9 cellular contexts compared by ENCODE assay signal in the genomic region with DNA sequence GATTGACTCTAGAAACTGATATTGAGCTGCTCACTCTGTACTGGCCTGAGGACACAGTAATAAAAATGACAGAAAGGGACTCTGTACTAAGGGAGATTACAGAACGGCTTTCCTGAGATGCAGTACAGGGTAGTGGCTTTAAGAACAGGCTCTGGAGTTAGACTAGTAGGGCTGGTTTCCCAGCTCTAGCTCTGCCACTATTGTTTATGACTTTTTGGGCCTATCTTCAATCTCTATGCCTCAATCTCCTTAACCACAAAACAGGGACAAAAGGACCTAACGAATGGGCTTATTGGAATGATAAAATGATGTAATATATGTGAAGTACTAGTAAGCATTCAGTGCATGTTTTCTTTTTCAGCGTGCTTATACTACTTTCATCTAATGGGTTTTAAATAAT. TPM values are rescaled to one million over a fixed set of nuclear protein-coding genes. Genes with fewer than 3 reads are reported as not detected.
DNase-seq lines count a peak whose midpoint lies in the region; TF ChIP-seq lines count a peak whose summit lies in the region.
"Had no signal": no experiment of that assay in that cellular context is flagged by ENCODE, and none has a peak within 500 bp of the region (broad histone marks: within the 10 kb centered on the region; RNA-seq: fewer than 3 reads in every experiment).

No MANE protein-coding gene starts in this region.

- no peak for TF ChIP-seq POLR2A in prostate gland (IDR thresholded peaks at IDR 0.05)

- H3K27me3 Mint-ChIP-seq in T-helper 2 cell treated with Interferon-gamma antibody and Interleukin-4, amounts not matched to agents 5 μg/mL and 100 μg/mL, for 36 hours (ENCODE audit: low read depth) = peaks cover 19% of the 10 kb centered on the region

- H4K12ac ChIP-seq in trophoblast cell (ENCODE audit: low read depth, low read length) = no peak overlapping the region

- in situ Hi-C loops in astrocyte of the spinal cord (cut with HindIII; ENCODE audit: low sequenced_read_pairs) = no loop called here

- H3K79me2 ChIP-seq in trophoblast cell (ENCODE audit: control insufficient read depth, insufficient read depth, low read length, poor library complexity) = peaks cover 7% of the 10 kb centered on the region

- no peak overlapping the region for H2AK5ac ChIP-seq in trophoblast cell (ENCODE audit: low read length)

- no peak overlapping the region for H4K91ac ChIP-seq in trophoblast cell (ENCODE audit: low read depth, low read length)

- no CpG with 5 or more reads among the region's 3 CpGs for WGBS in trophoblast cell (ENCODE audit: extremely low coverage, insufficient coverage, insufficient read length)
- 52% methylated on average over 3 of the region's 3 CpGs for WGBS in prostate gland

- H2AFZ ChIP-seq in trophoblast cell (ENCODE audit: insufficient read depth, low read length, poor library complexity) = no peak overlapping the region

- H3K36me3 ChIP-seq in MG63 (peaks cover 44% of the 10 kb centered on the region), trophoblast cell (ENCODE audit: control insufficient read depth in 1 of 2, insufficient read depth in 2 of 2, low read length in 2 of 2) (peaks cover 0 to 4% of the 10 kb centered on the region in 2 experiments), prostate gland (no peaks in the 10 kb centered on the region)

- H3K14ac ChIP-seq in trophoblast cell (ENCODE audit: low read length) = no peak overlapping the region

- peak overlapping the region; percentile 96 for H3K4me3 Mint-ChIP-seq in T-helper 2 cell treated with Interferon-gamma antibody and Interleukin-4, amounts not matched to agents 5 μg/mL and 100 μg/mL, for 36 hours

- no peak overlapping the region for H2BK5ac ChIP-seq in trophoblast cell (ENCODE audit: low read depth, low read length, poor library complexity)

- intact Hi-C loops in prostate gland (cut with DNase I) = no loop called here

- H3K4me1 Mint-ChIP-seq in T-helper 2 cell treated with Interferon-gamma antibody and Interleukin-4, amounts not matched to agents 5 μg/mL and 100 μg/mL, for 36 hours (ENCODE audit: low read depth) = peaks cover 39% of the 10 kb centered on the region

- H3K79me1 ChIP-seq in trophoblast cell (ENCODE audit: low read length) = peaks cover 8% of the 10 kb centered on the region

- no peak overlapping the region for H2BK12ac ChIP-seq in trophoblast cell (ENCODE audit: low read length)

- H3K27me3 ChIP-seq in MG63 = no peaks in the 10 kb centered on the region
- no peaks in the 10 kb centered on the region for H3K27me3 ChIP-seq in trophoblast cell (ENCODE audit: insufficient read depth, low read length)
- H3K27me3 ChIP-seq in prostate gland (replicated peaks; ENCODE audit: insufficient read depth) = no peaks in the 10 kb centered on the region

- H3K27ac ChIP-seq in trophoblast cell (ENCODE audit: low read depth, low read length) (no peak overlapping the region), prostate gland (no peak overlapping the region)

- no peak for DNase-seq in T-helper 2 cell treated with Interferon-gamma antibody and Interleukin-4, amounts not matched to agents 5 μg/mL and 100 μg/mL, for 36 hours (ENCODE audit: low spot score)
- no peak for DNase-seq in T-helper 2 cell
- DNase-seq in MG63 = no peak
- DNase-seq in astrocyte of the spinal cord (ENCODE audit: low read depth, low spot score) = no peak
- no peak for DNase-seq in trophoblast cell
- no peak for DNase-seq in UCSD-AML1 (lab: John Stamatoyannopoulos, UW; ENCODE audit: unreplicated experiment)
- no peak for DNase-seq in NCI-H146 treated with DMSO at 0.1 percent for 48 hours (lab: John Stamatoyannopoulos, UW; ENCODE audit: unreplicated experiment)
- no peak for DNase-seq in prostate gland (ENCODE audit: low spot score)

- H4K8ac ChIP-seq in trophoblast cell (ENCODE audit: low read depth, low read length) = no peak overlapping the region

- H3K9me3 Mint-ChIP-seq in T-helper 2 cell treated with Interferon-gamma antibody and Interleukin-4, amounts not matched to agents 5 μg/mL and 100 μg/mL, for 36 hours = peaks cover 5% of the 10 kb centered on the region

- no peak overlapping the region for H3K18ac ChIP-seq in trophoblast cell (ENCODE audit: low read length)

- H3K4me3 ChIP-seq in MG63 = peak overlapping the region; percentile 74
- H3K4me3 ChIP-seq in astrocyte of the spinal cord (ENCODE audit: low read depth, low read length) = peak overlapping the region; percentile 85
- no peak overlapping the region for H3K4me3 ChIP-seq in trophoblast cell (ENCODE audit: low read depth, low read length)
- no peak overlapping the region for H3K4me3 ChIP-seq in prostate gland

- no peak overlapping the region for H3K23ac ChIP-seq in trophoblast cell (ENCODE audit: low read length)

- no peak for TF ChIP-seq CTCF in astrocyte of the spinal cord (IDR thresholded peaks at IDR 0.05; ENCODE audit: low read depth, low read length)
- TF ChIP-seq CTCF in prostate gland (IDR thresholded peaks at IDR 0.05) = no peak

- no peak overlapping the region for H2BK120ac ChIP-seq in trophoblast cell (ENCODE audit: insufficient read depth, low read length, poor library complexity)

- H3K4me1 ChIP-seq in trophoblast cell (ENCODE audit: control insufficient read depth in 1 of 2, insufficient read depth in 2 of 2, low read length in 2 of 2) (peaks cover 0 to 2% of the 10 kb centered on the region in 2 experiments), prostate gland (replicated peaks) (no peaks in the 10 kb centered on the region)

- H3K9ac ChIP-seq in trophoblast cell (ENCODE audit: low read length) = no peak overlapping the region

- H3K9me3 ChIP-seq in MG63 (no peaks in the 10 kb centered on the region), trophoblast cell (ENCODE audit: insufficient read depth, low read depth, low read length) (no peaks in the 10 kb centered on the region), prostate gland (no peaks in the 10 kb centered on the region)

- H3K4me2 ChIP-seq in trophoblast cell (ENCODE audit: low read length) = peak overlapping the region; percentile 18

- H3K4ac ChIP-seq in trophoblast cell (ENCODE audit: low read depth, low read length) = no peak overlapping the region

- peaks cover 26% of the 10 kb centered on the region for H3K36me3 Mint-ChIP-seq in T-helper 2 cell treated with Interferon-gamma antibody and Interleukin-4, amounts not matched to agents 5 μg/mL and 100 μg/mL, for 36 hours (ENCODE audit: low read depth)

- H3K27ac Mint-ChIP-seq in T-helper 2 cell treated with Interferon-gamma antibody and Interleukin-4, amounts not matched to agents 5 μg/mL and 100 μg/mL, for 36 hours = peak overlapping the region; percentile 91

RNA-seq across cellular contexts. Expression of gene DEPDC1, which starts 1.4 kb away (rescaled TPM):
- total RNA-seq in MG63 (2014; rRNA removed; shearing (Covaris generic); ENCODE audit: low replicate concordance) = 36.5 and 47.4 TPM in 2 replicates
- 24.0 and 28.0 TPM in 2 replicates for polyA plus RNA-seq in trophoblast cell (2013)
- total RNA-seq in prostate gland = 1 to 10 TPM in 1 of 2 donors, under 1 TPM in 1; 0.46 to 3.0 TPM

RNA-seq across cellular contexts. Expression of gene RPE65, which starts 45.8 kb away (rescaled TPM):
- not detected in 2 replicates for total RNA-seq in MG63 (2014; rRNA removed; shearing (Covaris generic); ENCODE audit: low replicate concordance)
- not detected in 2 replicates for polyA plus RNA-seq in trophoblast cell (2013)
- total RNA-seq in prostate gland = under 1 TPM; 0.57 to 0.91 TPM
- total RNA-seq: lung microvascular endothelial cell had no signal

Comparison
In these comparisons a context has a peak if more than half of its experiments do, and no peak if none do; other contexts are left out.
1. H3K4me3 ChIP-seq: peak in MG63 (single experiment) and astrocyte of the spinal cord (single experiment); none in trophoblast cell (single experiment) and prostate gland (0 of 2).